In genomic region chr1:31373897-31374486, GRCh38 we compare ENCODE assay signal across 9 cellular contexts. TPM values are rescaled to one million over a fixed set of nuclear protein-coding genes. Genes with fewer than 3 reads are reported as not detected.
DNase-seq lines count a peak whose midpoint lies in the region; ATAC-seq and TF ChIP-seq lines count a peak whose summit lies in the region.
"Had no signal": no experiment of that assay in that cellular context is flagged by ENCODE, and none has a peak within 500 bp of the region (broad histone marks: within the 10 kb centered on the region; RNA-seq: fewer than 3 reads in every experiment).

No MANE protein-coding gene starts in this region.

- H3K27me3 ChIP-seq in GM23248 (replicated peaks; ENCODE audit: insufficient read depth) (no peaks in the 10 kb centered on the region), SJSA1 (replicated peaks) (no peaks in the 10 kb centered on the region), skeletal muscle satellite cell (ENCODE audit: control insufficient read depth, insufficient read depth, low read length) (no peaks in the 10 kb centered on the region)

- H3K4me2 ChIP-seq in GM23248 (ENCODE audit: unreplicated experiment) (peak overlapping the region; percentile 89), skeletal muscle satellite cell (ENCODE audit: low read length) (peak overlapping the region; percentile 83)

- in situ Hi-C loops in GM23248 (cut with MboI): no loop called here

- DNase-seq in GM23248 (no peak), SJSA1 (ENCODE audit: low read depth in 1 of 2, low spot score in 2 of 2) (no peak), fibroblast of pulmonary artery (ENCODE audit: low read depth) (no peak), DMS53 (lab: John Stamatoyannopoulos, UW) (no peak)
- DNase-seq: stimulated activated naive CD4-positive, alpha-beta T cell treated with Interleukin-2 at 50 U/mL for 16 hours had no signal

- no peaks in the 10 kb centered on the region for H3K36me3 ChIP-seq in GM23248 (ENCODE audit: low read depth)
- no peaks in the 10 kb centered on the region for H3K36me3 ChIP-seq in SJSA1
- H3K36me3 ChIP-seq in skeletal muscle satellite cell (ENCODE audit: insufficient read depth, low read length): no peaks in the 10 kb centered on the region

- H3K27ac ChIP-seq in GM23248 (peak overlapping the region; percentile 63; the same call in 1 of the 2 replicates), SJSA1 (no peak overlapping the region)

- H3K9me3 ChIP-seq in GM23248 (ENCODE audit: low read depth) (no peaks in the 10 kb centered on the region), SJSA1 (replicated peaks) (no peaks in the 10 kb centered on the region), skeletal muscle satellite cell (replicated peaks; ENCODE audit: low read length) (no peaks in the 10 kb centered on the region)

- no peak for TF ChIP-seq CTCF in fibroblast of pulmonary artery (IDR thresholded peaks at IDR 0.05; ENCODE audit: low read length, missing control alignments)

- H3K9me2 ChIP-seq in GM23248 (ENCODE audit: insufficient read depth): no peaks in the 10 kb centered on the region

- H4K20me1 ChIP-seq in GM23248 (ENCODE audit: insufficient read depth): no peaks in the 10 kb centered on the region

- peak overlapping the region; percentile 44; the same call in 1 of the 2 replicates for H2AFZ ChIP-seq in GM23248

- ATAC-seq in GM18505 (IDR thresholded peaks at IDR 0.05; ENCODE audit: unreplicated experiment): no peak
- ATAC-seq in GM21423 (IDR thresholded peaks at IDR 0.05; ENCODE audit: unreplicated experiment): no peak
- ATAC-seq in HG03139 (IDR thresholded peaks at IDR 0.05; ENCODE audit: unreplicated experiment): no peak

- TF ChIP-seq POLR2A in GM18505 (IDR thresholded peaks at IDR 0.05; ENCODE audit: borderline replicate concordance, extremely low read depth, insufficient read depth, insufficient read length): no peak

- peak overlapping the region; percentile 69 for H3K4me3 ChIP-seq in GM23248
- H3K4me3 ChIP-seq in SJSA1: peak overlapping the region; percentile 30; the same call in 1 of the 2 replicates
- H3K4me3 ChIP-seq in fibroblast of pulmonary artery (replicated peaks; ENCODE audit: low read depth, low read length): peak overlapping the region; percentile 35
- H3K4me3 ChIP-seq in skeletal muscle satellite cell (ENCODE audit: low read length): peak overlapping the region; percentile 70

- no peaks in the 10 kb centered on the region for H3K79me2 ChIP-seq in GM23248 (ENCODE audit: insufficient read depth)

- 33 to 37% methylated on average over 11 of the region's 11 CpGs for WGBS in GM23248 (ENCODE audit: low coverage in 1 of 2, low lambda C conversion rate in 2 of 2, missing lambda C conversion rate in 2 of 2), 2 experiments

- peak overlapping the region; percentile 76 for H3K9ac ChIP-seq in GM23248
- H3K9ac ChIP-seq in skeletal muscle satellite cell (ENCODE audit: low read depth, low read length): no peak overlapping the region

- peaks cover 10% of the 10 kb centered on the region for H3F3A ChIP-seq in GM23248 (ENCODE audit: insufficient read depth)

- H3K4me1 ChIP-seq in GM23248 (ENCODE audit: insufficient read depth) (peaks cover 25% of the 10 kb centered on the region), SJSA1 (replicated peaks) (peaks cover 10% of the 10 kb centered on the region), skeletal muscle satellite cell (ENCODE audit: control insufficient read depth, insufficient read depth, low read length) (peaks cover 38% of the 10 kb centered on the region)

RNA-seq across cellular contexts. Expression of gene FABP3, which starts 1.1 kb away (rescaled TPM):
- 0.51 and 2.1 TPM in 2 replicates for total RNA-seq in GM23248 (2014; rRNA removed; shearing (Covaris generic))
- polyA plus RNA-seq in GM23248 (2016; fragmentation: Nextera tagmentation; extraction: Ambion mirVana): 3.9 and 4.0 TPM in 2 replicates
- 0.24 TPM in 1 of 2 replicates, not detected in the other for total RNA-seq in SJSA1 (2014; rRNA removed; shearing (Covaris generic))
- total RNA-seq in skeletal muscle satellite cell (2012; rRNA removed): 62.9 and 214 TPM in 2 replicates

RNA-seq across cellular contexts. Expression of gene SERINC2, which starts 39.0 kb away (rescaled TPM):
- 34.4 and 50.9 TPM in 2 replicates for total RNA-seq in GM23248 (2014; rRNA removed; shearing (Covaris generic))
- polyA plus RNA-seq in GM23248 (2016; fragmentation: Nextera tagmentation; extraction: Ambion mirVana): 96.0 and 99.6 TPM in 2 replicates
- total RNA-seq in SJSA1 (2014; rRNA removed; shearing (Covaris generic)): 10.4 and 16.6 TPM in 2 replicates
- total RNA-seq in skeletal muscle satellite cell (2012; rRNA removed): 8.1 and 12.0 TPM in 2 replicates
